ENCODE assay signal across 1 cellular context in the genomic region with DNA sequence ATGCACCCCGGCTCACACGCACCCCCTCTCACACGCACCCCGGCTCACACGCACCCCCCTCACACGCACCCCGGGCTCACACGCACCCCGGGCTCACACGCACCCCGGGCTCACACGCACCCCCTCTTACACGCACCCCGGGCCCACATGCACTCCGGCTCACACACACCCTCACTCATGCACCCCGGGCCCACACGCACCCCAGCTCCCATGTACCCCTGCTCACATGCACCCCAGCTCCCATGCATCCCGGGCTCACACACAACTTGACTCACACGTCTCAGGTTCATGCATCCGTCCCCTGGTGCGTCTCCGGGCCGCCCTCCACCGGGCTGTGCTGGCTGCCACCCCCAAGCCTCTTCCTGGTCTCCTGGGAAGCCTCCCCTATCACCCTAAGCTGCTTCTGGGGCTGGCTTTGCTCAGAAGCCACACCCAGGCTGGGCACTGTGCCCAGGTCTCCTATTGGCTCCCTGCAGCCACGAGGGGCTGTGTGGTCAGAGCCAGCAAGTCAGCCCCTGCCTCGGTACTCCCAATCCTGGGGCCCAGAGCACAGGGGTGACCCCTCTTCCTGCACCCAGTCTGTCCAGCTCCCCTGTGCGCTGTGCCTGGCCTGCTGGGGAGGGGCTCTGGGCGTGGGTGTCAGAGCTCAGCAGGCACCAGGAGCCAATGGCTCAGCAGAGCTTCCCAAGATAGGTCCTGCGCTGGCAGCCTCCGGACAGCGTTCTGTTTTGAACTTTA.
TF ChIP-seq lines count a peak whose summit lies in the region.

No MANE protein-coding gene starts in this region.

TF ChIP-seq in GM23338, 12 proteins besides CTCF, POLR2A, EP300 and RAD21 (continued from another document):
- TF ChIP-seq, protein P1, sequence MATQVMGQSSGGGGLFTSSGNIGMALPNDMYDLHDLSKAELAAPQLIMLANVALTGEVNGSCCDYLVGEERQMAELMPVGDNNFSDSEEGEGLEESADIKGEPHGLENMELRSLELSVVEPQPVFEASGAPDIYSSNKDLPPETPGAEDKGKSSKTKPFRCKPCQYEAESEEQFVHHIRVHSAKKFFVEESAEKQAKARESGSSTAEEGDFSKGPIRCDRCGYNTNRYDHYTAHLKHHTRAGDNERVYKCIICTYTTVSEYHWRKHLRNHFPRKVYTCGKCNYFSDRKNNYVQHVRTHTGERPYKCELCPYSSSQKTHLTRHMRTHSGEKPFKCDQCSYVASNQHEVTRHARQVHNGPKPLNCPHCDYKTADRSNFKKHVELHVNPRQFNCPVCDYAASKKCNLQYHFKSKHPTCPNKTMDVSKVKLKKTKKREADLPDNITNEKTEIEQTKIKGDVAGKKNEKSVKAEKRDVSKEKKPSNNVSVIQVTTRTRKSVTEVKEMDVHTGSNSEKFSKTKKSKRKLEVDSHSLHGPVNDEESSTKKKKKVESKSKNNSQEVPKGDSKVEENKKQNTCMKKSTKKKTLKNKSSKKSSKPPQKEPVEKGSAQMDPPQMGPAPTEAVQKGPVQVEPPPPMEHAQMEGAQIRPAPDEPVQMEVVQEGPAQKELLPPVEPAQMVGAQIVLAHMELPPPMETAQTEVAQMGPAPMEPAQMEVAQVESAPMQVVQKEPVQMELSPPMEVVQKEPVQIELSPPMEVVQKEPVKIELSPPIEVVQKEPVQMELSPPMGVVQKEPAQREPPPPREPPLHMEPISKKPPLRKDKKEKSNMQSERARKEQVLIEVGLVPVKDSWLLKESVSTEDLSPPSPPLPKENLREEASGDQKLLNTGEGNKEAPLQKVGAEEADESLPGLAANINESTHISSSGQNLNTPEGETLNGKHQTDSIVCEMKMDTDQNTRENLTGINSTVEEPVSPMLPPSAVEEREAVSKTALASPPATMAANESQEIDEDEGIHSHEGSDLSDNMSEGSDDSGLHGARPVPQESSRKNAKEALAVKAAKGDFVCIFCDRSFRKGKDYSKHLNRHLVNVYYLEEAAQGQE (IDR thresholded peaks at IDR 0.05; ENCODE audit: unreplicated experiment): no peak
- TF ChIP-seq, protein P2, sequence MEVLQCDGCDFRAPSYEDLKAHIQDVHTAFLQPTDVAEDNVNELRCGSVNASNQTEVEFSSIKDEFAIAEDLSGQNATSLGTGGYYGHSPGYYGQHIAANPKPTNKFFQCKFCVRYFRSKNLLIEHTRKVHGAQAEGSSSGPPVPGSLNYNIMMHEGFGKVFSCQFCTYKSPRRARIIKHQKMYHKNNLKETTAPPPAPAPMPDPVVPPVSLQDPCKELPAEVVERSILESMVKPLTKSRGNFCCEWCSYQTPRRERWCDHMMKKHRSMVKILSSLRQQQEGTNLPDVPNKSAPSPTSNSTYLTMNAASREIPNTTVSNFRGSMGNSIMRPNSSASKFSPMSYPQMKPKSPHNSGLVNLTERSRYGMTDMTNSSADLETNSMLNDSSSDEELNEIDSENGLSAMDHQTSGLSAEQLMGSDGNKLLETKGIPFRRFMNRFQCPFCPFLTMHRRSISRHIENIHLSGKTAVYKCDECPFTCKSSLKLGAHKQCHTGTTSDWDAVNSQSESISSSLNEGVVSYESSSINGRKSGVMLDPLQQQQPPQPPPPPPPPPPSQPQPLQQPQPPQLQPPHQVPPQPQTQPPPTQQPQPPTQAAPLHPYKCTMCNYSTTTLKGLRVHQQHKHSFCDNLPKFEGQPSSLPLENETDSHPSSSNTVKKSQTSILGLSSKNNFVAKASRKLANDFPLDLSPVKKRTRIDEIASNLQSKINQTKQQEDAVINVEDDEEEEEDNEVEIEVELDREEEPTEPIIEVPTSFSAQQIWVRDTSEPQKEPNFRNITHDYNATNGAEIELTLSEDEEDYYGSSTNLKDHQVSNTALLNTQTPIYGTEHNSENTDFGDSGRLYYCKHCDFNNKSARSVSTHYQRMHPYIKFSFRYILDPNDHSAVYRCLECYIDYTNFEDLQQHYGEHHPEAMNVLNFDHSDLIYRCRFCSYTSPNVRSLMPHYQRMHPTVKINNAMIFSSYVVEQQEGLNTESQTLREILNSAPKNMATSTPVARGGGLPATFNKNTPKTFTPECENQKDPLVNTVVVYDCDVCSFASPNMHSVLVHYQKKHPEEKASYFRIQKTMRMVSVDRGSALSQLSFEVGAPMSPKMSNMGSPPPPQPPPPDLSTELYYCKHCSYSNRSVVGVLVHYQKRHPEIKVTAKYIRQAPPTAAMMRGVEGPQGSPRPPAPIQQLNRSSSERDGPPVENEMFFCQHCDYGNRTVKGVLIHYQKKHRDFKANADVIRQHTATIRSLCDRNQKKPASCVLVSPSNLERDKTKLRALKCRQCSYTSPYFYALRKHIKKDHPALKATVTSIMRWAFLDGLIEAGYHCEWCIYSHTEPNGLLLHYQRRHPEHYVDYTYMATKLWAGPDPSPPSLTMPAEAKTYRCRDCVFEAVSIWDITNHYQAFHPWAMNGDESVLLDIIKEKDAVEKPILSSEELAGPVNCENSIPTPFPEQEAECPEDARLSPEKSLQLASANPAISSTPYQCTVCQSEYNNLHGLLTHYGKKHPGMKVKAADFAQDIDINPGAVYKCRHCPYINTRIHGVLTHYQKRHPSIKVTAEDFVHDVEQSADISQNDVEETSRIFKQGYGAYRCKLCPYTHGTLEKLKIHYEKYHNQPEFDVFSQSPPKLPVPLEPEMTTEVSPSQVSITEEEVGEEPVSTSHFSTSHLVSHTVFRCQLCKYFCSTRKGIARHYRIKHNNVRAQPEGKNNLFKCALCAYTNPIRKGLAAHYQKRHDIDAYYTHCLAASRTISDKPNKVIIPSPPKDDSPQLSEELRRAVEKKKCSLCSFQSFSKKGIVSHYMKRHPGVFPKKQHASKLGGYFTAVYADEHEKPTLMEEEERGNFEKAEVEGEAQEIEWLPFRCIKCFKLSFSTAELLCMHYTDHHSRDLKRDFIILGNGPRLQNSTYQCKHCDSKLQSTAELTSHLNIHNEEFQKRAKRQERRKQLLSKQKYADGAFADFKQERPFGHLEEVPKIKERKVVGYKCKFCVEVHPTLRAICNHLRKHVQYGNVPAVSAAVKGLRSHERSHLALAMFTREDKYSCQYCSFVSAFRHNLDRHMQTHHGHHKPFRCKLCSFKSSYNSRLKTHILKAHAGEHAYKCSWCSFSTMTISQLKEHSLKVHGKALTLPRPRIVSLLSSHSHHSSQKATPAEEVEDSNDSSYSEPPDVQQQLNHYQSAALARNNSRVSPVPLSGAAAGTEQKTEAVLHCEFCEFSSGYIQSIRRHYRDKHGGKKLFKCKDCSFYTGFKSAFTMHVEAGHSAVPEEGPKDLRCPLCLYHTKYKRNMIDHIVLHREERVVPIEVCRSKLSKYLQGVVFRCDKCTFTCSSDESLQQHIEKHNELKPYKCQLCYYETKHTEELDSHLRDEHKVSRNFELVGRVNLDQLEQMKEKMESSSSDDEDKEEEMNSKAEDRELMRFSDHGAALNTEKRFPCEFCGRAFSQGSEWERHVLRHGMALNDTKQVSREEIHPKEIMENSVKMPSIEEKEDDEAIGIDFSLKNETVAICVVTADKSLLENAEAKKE (CRISPR knock-in tag; IDR thresholded peaks at IDR 0.05): no peak
- TF ChIP-seq ZNF114 (CRISPR knock-in tag; IDR thresholded peaks at IDR 0.05): no peak
- no peak for TF ChIP-seq CREB1 (CRISPR knock-in tag; IDR thresholded peaks at IDR 0.05; ENCODE audit: low read depth)
- TF ChIP-seq STAT1 (IDR thresholded peaks at IDR 0.05; ENCODE audit: unreplicated experiment): no peak
- TF ChIP-seq NANOG (IDR thresholded peaks at IDR 0.05; ENCODE audit: borderline replicate concordance): no peak
TF ChIP-seq in GM23338: peak in this region for 0.
